17 cellular contexts compared by ENCODE assay signal in the genomic region with DNA sequence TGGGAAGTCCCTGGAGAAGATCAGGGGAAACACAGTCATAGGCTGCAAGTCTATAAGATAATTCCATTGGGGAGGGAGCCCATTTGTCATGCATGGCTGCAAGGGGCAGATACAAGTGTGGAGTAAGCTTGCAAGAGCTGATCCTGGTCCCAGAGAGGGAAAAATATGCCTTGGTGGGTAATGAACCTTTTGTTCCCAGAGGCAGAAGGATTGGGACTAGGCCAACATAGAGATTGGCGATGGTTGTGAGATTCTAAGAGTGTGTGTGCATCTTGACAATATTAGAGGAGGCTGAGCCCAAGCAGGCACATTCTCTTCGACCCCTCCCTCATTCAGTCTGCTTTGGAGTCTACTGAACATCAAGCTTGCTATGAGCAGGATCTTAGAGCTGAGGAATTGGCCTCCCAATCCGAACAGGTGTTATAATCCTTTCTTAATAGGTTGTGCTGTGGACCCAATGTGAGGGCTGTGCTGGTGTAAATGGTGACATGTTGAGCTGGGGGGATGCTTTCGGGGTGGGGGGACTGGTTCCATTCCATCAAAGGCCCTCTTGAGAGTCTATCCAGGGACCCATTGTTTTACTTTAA. TPM values are rescaled to one million over a fixed set of nuclear protein-coding genes. Genes with fewer than 3 reads are reported as not detected.
DNase-seq lines count a peak whose midpoint lies in the region; ATAC-seq and TF ChIP-seq lines count a peak whose summit lies in the region.
"Had no signal": no experiment of that assay in that cellular context is flagged by ENCODE, and none has a peak within 500 bp of the region (broad histone marks: within the 10 kb centered on the region; RNA-seq: fewer than 3 reads in every experiment).

No MANE protein-coding gene starts in this region.

- H3K4me2 ChIP-seq in BLaER1, result peak overlapping the region; percentile 95

- intact Hi-C loops in activated B cell treated with CpG ODN at 0.5 μM for 24 hours (cut with micrococcal nuclease), result no loop called here

- no peaks in the 10 kb centered on the region for H3K9me3 ChIP-seq in BLaER1
- no peaks in the 10 kb centered on the region for H3K9me3 ChIP-seq in CD4-positive, CD25-positive, alpha-beta regulatory T cell (ENCODE audit: control insufficient read depth in 2 of 2, low read length in 2 of 2)
- H3K9me3 ChIP-seq: thoracic aorta had no signal

- H3K4me3 Mint-ChIP-seq in CD4-positive, CD25-positive, alpha-beta regulatory T cell, result peak overlapping the region; percentile 13 to 99 (median 98)
- H3K4me3 Mint-ChIP-seq in activated B cell treated with CpG ODN at 0.5 μM for 24 hours (no peak overlapping the region), immature natural killer cell (peak overlapping the region; percentile 8 to 96 (median 94))

- H3K36me3 ChIP-seq in BLaER1, result peaks cover 19% of the 10 kb centered on the region
- H3K36me3 ChIP-seq in CD4-positive, CD25-positive, alpha-beta regulatory T cell (ENCODE audit: control insufficient read depth, insufficient read depth, low read length), result peaks cover 31% of the 10 kb centered on the region
- H3K36me3 ChIP-seq: thoracic aorta had no signal

- no peaks in the 10 kb centered on the region for H3K27me3 Mint-ChIP-seq in CD4-positive, CD25-positive, alpha-beta regulatory T cell
- no peaks in the 10 kb centered on the region for H3K27me3 Mint-ChIP-seq in activated B cell treated with CpG ODN at 0.5 μM for 24 hours
- H3K27me3 Mint-ChIP-seq in immature natural killer cell (ENCODE audit: low read depth in 3 of 3), result peaks cover 9 to 22% (median 13%) of the 10 kb centered on the region in 3 donors

- peak overlapping the region; percentile 95 for H3K27ac ChIP-seq in BLaER1
- peak overlapping the region; percentile 98 for H3K27ac ChIP-seq in CD4-positive, CD25-positive, alpha-beta regulatory T cell (ENCODE audit: insufficient read depth, low read length, poor library complexity, severe bottlenecking)
- H3K27ac ChIP-seq: C4-2B, SK-N-MC, thoracic aorta had no signal

- no peaks in the 10 kb centered on the region for H3K27me3 ChIP-seq in BLaER1
- no peaks in the 10 kb centered on the region for H3K27me3 ChIP-seq in CD4-positive, CD25-positive, alpha-beta regulatory T cell (ENCODE audit: control insufficient read depth, insufficient read depth, low read length)

- peaks cover 31% of the 10 kb centered on the region for H3K36me3 Mint-ChIP-seq in CD4-positive, CD25-positive, alpha-beta regulatory T cell
- H3K36me3 Mint-ChIP-seq in activated B cell treated with CpG ODN at 0.5 μM for 24 hours (ENCODE audit: low read depth) (peaks cover 37% of the 10 kb centered on the region), immature natural killer cell (peaks cover 0 to 16% (median 9%) of the 10 kb centered on the region in 3 donors)

- TF ChIP-seq CTCF in activated B cell treated with CpG ODN at 0.5 μM for 24 hours (IDR thresholded peaks at IDR 0.05), result no peak

- peaks cover 0 to under 1% (median 0%) of the 10 kb centered on the region in 7 donors for H3K9me3 Mint-ChIP-seq in CD4-positive, CD25-positive, alpha-beta regulatory T cell
- H3K9me3 Mint-ChIP-seq in activated B cell treated with CpG ODN at 0.5 μM for 24 hours (no peaks in the 10 kb centered on the region), immature natural killer cell (no peaks in the 10 kb centered on the region)

- no peak for ATAC-seq in CD4-positive, CD25-positive, alpha-beta regulatory T cell (ENCODE audit: low read depth in 2 of 2)
- ATAC-seq in activated B cell treated with CpG ODN at 0.5 μM for 24 hours (ENCODE audit: low read depth) (no peak), HG03457 (IDR thresholded peaks at IDR 0.05; ENCODE audit: unreplicated experiment) (no peak)
- ATAC-seq: right cardiac atrium had no signal

- H3K4me3 ChIP-seq in BLaER1, result peak overlapping the region; percentile 80
- H3K4me3 ChIP-seq in CD4-positive, CD25-positive, alpha-beta regulatory T cell (ENCODE audit: low read depth, low read length), result peak overlapping the region; percentile 92
- H3K4me3 ChIP-seq: SK-N-MC, thoracic aorta had no signal

- H3K27ac Mint-ChIP-seq in CD4-positive, CD25-positive, alpha-beta regulatory T cell, result peak overlapping the region; percentile 80 to 99 (median 99)
- peak overlapping the region; percentile 99 for H3K27ac Mint-ChIP-seq in activated B cell treated with CpG ODN at 0.5 μM for 24 hours
- H3K27ac Mint-ChIP-seq in immature natural killer cell, result peak overlapping the region; percentile 98 to 99 (median 98)

- H3K4me1 ChIP-seq in BLaER1, result peaks cover 75% of the 10 kb centered on the region
- H3K4me1 ChIP-seq in CD4-positive, CD25-positive, alpha-beta regulatory T cell (ENCODE audit: control insufficient read depth, insufficient read depth, low read length, poor library complexity, severe bottlenecking), result peaks cover 72% of the 10 kb centered on the region

- peaks cover 35% of the 10 kb centered on the region for H4K20me1 ChIP-seq in BLaER1

- peak overlapping the region; percentile 93; the same call in 1 of the 2 replicates for H3K9ac ChIP-seq in BLaER1

- POLR2A ChIA-PET in activated B cell treated with CpG ODN at 0.5 μM for 24 hours (lab: Charles Lee), result interaction anchor here (1.0 kb wide), 1 partner anchor 192 kb away, joined by 3 read pairs; a partner anchor contains a TSS

- no peak for DNase-seq in CD4-positive, CD25-positive, alpha-beta regulatory T cell
- DNase-seq in activated B cell treated with CpG ODN at 0.5 μM for 24 hours, result no peak
- no peak for DNase-seq in immature natural killer cell
- DNase-seq in NCI-H1105 (lab: John Stamatoyannopoulos, UW), result no peak
- DNase-seq in superior temporal gyrus (ENCODE audit: extremely low spot score), result no peak
- DNase-seq: anterior cingulate cortex, KBM-7, mammary epithelial cell, NCI-H1694 treated with DMSO at 0.1 percent for 48 hours, NCI-H510A had no signal

- CTCF ChIA-PET in activated B cell treated with CpG ODN at 0.5 μM for 24 hours (lab: Charles Lee), result interaction anchor here (0.6 to 1.1 kb wide), 3 partner anchors 10 to 739 kb away, joined by 3 to 5 read pairs (median 3); no protein-coding TSS in a partner anchor

- H3K4me1 Mint-ChIP-seq in CD4-positive, CD25-positive, alpha-beta regulatory T cell, result peaks cover 21 to 94% (median 65%) of the 10 kb centered on the region in 4 donors
- H3K4me1 Mint-ChIP-seq in activated B cell treated with CpG ODN at 0.5 μM for 24 hours (peaks cover 83% of the 10 kb centered on the region), immature natural killer cell (peaks cover 82 to 90% of the 10 kb centered on the region in 2 donors)

RNA-seq across cellular contexts. Expression of a gene that starts 18.4 kb away (rescaled TPM):
- total RNA-seq in CD4-positive, CD25-positive, alpha-beta regulatory T cell, result 305 TPM
- polyA plus RNA-seq in CD4-positive, CD25-positive, alpha-beta regulatory T cell, result 1 to 10 TPM; 1.4 to 3.1 (median 2.4) TPM
- 6.6 and 7.3 TPM in 2 replicates for total RNA-seq in activated B cell treated with CpG ODN at 0.5 μM for 24 hours
- 1 to 10 TPM in 1 of 3 donors, not detected in 2; 2.2 TPM for polyA plus RNA-seq in immature natural killer cell

RNA-seq across cellular contexts. Expression of a gene that starts 54.0 kb away (rescaled TPM):
- total RNA-seq in CD4-positive, CD25-positive, alpha-beta regulatory T cell, result not detected
- polyA plus RNA-seq in CD4-positive, CD25-positive, alpha-beta regulatory T cell, result under 1 TPM in 1 of 4 donors, not detected in 3; 0.59 TPM
- total RNA-seq in activated B cell treated with CpG ODN at 0.5 μM for 24 hours, result not detected in 2 replicates
- under 1 TPM in 2 of 3 donors, not detected in 1; 0.46 to 0.95 TPM for polyA plus RNA-seq in immature natural killer cell
- total RNA-seq: Daoy, mammary epithelial cell, right cardiac atrium, thoracic aorta had no signal
- polyA plus RNA-seq: mammary epithelial cell, right cardiac atrium had no signal

RNA-seq across cellular contexts. Expression of a gene that starts 58.0 kb away (rescaled TPM):
- total RNA-seq in CD4-positive, CD25-positive, alpha-beta regulatory T cell, result not detected
- not detected for polyA plus RNA-seq in CD4-positive, CD25-positive, alpha-beta regulatory T cell
- total RNA-seq in activated B cell treated with CpG ODN at 0.5 μM for 24 hours, result not detected in 2 replicates
- not detected for polyA plus RNA-seq in immature natural killer cell
- total RNA-seq: Daoy, mammary epithelial cell had no signal
- polyA plus RNA-seq: mammary epithelial cell had no signal

Comparison
In these comparisons a context has a peak if more than half of its experiments do, and no peak if none do; other contexts are left out.
1. RNA of a gene that starts 18.4 kb away (total RNA-seq): 305 TPM in CD4-positive, CD25-positive, alpha-beta regulatory T cell (single experiment); 6.6 to 7.3 TPM in activated B cell treated with CpG ODN at 0.5 μM for 24 hours; every median in the first group is over 10 times any median in the second.
2. Peak in every context shown above with its lines, with median percentiles within 50 percentile points of each other: H3K27ac Mint-ChIP-seq.